Comparison of ENCODE assay signal across 1 cellular context in genomic region chr7:11331128-11332102, GRCh38.
TF ChIP-seq lines count a peak whose summit lies in the region.

No MANE protein-coding gene starts in this region.

TF ChIP-seq in H1, 55 proteins besides CTCF, POLR2A, EP300 and RAD21 (continued from another document):
- TF ChIP-seq CHD7 (IDR thresholded peaks at IDR 0.05; ENCODE audit: insufficient replicate concordance, low read length) (no peak), TAF7 (optimal IDR thresholded peaks at IDR 0.05; ENCODE audit: borderline replicate concordance, low read depth, low read length) (no peak)
